ENCODE assay signal across 8 cellular contexts in the genomic region with DNA sequence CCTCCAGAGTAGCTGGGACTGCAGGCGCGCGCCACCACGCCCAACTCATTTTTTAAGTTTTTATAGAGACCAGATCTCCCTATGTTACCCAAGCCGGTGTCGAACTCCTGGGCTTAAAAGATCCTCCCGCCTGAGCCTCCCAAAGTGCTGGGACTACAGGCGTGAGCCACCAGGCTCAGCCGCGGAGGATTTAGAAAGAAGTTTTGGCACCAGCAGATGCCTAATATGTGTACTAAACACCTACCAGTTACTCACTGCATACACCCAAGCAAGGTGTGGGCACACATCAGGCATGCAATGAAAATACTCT. TPM values are rescaled to one million over a fixed set of nuclear protein-coding genes. Genes with fewer than 3 reads are reported as not detected.
A peak's percentile ranks its signal among the peaks of the same experiment; 100 is the strongest.
DNase-seq lines count a peak whose midpoint lies in the region; ATAC-seq, FAIRE-seq and TF ChIP-seq lines count a peak whose summit lies in the region.

No MANE protein-coding gene starts in this region.

- no peak for ATAC-seq in HG03025 (IDR thresholded peaks at IDR 0.05; ENCODE audit: low FRiP score, unreplicated experiment)
- no peak for ATAC-seq in HG03432 (IDR thresholded peaks at IDR 0.05; ENCODE audit: unreplicated experiment)

- FAIRE-seq in bronchial epithelial cell (lab: Jason Lieb, UNC), result no peak

- TF ChIP-seq CTCF in 22Rv1 (IDR thresholded peaks at IDR 0.05) (no peak), bronchial epithelial cell (IDR thresholded peaks at IDR 0.05; ENCODE audit: insufficient read depth, low read length, severe bottlenecking) (no peak)

- H3K4me1 ChIP-seq in HUES48 (ENCODE audit: control insufficient read depth, insufficient read depth, low read length) (peaks cover 5% of the 10 kb centered on the region), mucosa of stomach (ENCODE audit: control insufficient read depth, insufficient read depth, low read length) (peaks cover 14% of the 10 kb centered on the region)

- H3K4me3 ChIP-seq in HUES48 (ENCODE audit: low read depth, low read length), result peak overlapping the region; percentile 89
- H3K4me3 ChIP-seq in bronchial epithelial cell (ENCODE audit: low read depth, low read length), result peak overlapping the region; percentile 69
- peak overlapping the region; percentile 88 for H3K4me3 ChIP-seq in mucosa of stomach (ENCODE audit: low read length)

- H3K36me3 ChIP-seq in HUES48 (ENCODE audit: control insufficient read depth, insufficient read depth, low read length), result no peaks in the 10 kb centered on the region
- H3K36me3 ChIP-seq in bronchial epithelial cell (ENCODE audit: control insufficient read depth, insufficient read depth, low read length), result no peaks in the 10 kb centered on the region
- H3K36me3 ChIP-seq in mucosa of stomach (ENCODE audit: control insufficient read depth, insufficient read depth, low read length), result no peaks in the 10 kb centered on the region

- H3K27ac ChIP-seq in 22Rv1 (peak overlapping the region; percentile 71), HUES48 (ENCODE audit: low read depth, low read length) (no peak overlapping the region)

- H3K9me3 ChIP-seq in HUES48 (ENCODE audit: control insufficient read depth, insufficient read depth, low read length), result no peaks in the 10 kb centered on the region
- no peaks in the 10 kb centered on the region for H3K9me3 ChIP-seq in mucosa of stomach (ENCODE audit: control insufficient read depth, low read length)

- H3K27me3 ChIP-seq in HUES48 (ENCODE audit: control insufficient read depth, insufficient read depth, low read length) (no peaks in the 10 kb centered on the region), bronchial epithelial cell (ENCODE audit: control insufficient read depth, insufficient read depth, low read length) (no peaks in the 10 kb centered on the region), mucosa of stomach (ENCODE audit: control insufficient read depth, insufficient read depth, low read length) (no peaks in the 10 kb centered on the region)

- no peak for DNase-seq in bronchial epithelial cell (ENCODE audit: low read depth)
- no peak for DNase-seq in NCI-H2171 treated with DMSO at 0.1 percent for 48 hours (lab: John Stamatoyannopoulos, UW)
- no peak for DNase-seq in HCEC 1CT

- no peak overlapping the region for H3K9ac ChIP-seq in HUES48 (ENCODE audit: low read depth, low read length)
- H3K9ac ChIP-seq in mucosa of stomach (ENCODE audit: low read length), result peak overlapping the region; percentile 77

RNA-seq across cellular contexts. Expression of a gene that starts 0.5 kb away (rescaled TPM):
- total RNA-seq in bronchial epithelial cell, result 1.6 and 2.6 TPM in 2 replicates

RNA-seq across cellular contexts. Expression of a gene that starts 39.0 kb away (rescaled TPM):
- 3.5 and 4.2 TPM in 2 replicates for total RNA-seq in bronchial epithelial cell
